In the genomic region with DNA sequence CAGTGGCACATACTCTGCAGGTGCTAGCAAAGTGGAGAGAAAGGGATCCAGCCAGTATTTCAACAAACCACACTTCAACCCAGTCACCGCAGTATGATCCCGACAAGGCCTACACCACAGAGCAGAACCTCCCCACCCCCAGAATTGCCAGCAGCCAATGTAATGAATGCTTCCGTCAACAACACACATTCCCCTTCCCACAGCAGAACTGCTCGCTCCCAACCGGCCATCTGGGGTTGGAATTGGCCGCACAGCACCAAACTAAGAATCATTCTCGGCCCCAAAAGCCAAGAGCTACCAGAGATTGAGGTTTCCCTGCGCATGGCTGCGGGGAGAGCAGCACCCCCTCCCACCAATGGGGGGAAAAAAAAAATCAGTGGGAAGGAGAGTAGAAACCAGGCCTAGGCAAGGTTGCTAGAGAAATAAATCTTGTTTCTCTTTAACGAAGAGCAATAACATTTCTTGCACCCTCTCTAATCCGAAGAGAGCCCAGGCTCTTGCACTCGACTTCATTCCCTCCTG, we compare ENCODE assay signal across 1 cellular context.
TF ChIP-seq lines count a peak whose summit lies in the region.

No MANE protein-coding gene starts in this region.

TF ChIP-seq in HEK293, 187 proteins besides CTCF, POLR2A, EP300 and RAD21 (continued from another document):
- TF ChIP-seq, protein P1, sequence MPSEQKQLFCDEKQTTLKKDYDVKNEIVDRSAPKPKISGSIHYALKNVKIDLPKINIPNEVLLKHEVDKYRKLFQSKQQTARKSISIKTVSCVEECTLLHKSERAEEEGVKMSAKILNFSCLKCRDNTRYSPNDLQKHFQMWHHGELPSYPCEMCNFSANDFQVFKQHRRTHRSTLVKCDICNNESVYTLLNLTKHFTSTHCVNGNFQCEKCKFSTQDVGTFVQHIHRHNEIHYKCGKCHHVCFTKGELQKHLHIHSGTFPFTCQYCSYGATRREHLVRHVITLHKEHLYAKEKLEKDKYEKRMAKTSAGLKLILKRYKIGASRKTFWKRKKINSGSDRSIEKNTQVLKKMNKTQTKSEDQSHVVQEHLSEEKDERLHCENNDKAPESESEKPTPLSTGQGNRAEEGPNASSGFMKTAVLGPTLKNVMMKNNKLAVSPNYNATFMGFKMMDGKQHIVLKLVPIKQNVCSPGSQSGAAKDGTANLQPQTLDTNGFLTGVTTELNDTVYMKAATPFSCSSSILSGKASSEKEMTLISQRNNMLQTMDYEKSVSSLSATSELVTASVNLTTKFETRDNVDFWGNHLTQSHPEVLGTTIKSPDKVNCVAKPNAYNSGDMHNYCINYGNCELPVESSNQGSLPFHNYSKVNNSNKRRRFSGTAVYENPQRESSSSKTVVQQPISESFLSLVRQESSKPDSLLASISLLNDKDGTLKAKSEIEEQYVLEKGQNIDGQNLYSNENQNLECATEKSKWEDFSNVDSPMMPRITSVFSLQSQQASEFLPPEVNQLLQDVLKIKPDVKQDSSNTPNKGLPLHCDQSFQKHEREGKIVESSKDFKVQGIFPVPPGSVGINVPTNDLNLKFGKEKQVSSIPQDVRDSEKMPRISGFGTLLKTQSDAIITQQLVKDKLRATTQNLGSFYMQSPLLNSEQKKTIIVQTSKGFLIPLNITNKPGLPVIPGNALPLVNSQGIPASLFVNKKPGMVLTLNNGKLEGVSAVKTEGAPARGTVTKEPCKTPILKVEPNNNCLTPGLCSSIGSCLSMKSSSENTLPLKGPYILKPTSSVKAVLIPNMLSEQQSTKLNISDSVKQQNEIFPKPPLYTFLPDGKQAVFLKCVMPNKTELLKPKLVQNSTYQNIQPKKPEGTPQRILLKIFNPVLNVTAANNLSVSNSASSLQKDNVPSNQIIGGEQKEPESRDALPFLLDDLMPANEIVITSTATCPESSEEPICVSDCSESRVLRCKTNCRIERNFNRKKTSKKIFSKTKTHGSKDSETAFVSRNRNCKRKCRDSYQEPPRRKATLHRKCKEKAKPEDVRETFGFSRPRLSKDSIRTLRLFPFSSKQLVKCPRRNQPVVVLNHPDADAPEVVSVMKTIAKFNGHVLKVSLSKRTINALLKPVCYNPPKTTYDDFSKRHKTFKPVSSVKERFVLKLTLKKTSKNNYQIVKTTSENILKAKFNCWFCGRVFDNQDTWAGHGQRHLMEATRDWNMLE (tag by site-specific recombination; conservative IDR thresholded peaks at IDR 0.05; ENCODE audit: low read depth): no peak
- TF ChIP-seq ZNF274 (IDR thresholded peaks at IDR 0.05; ENCODE audit: low read length) (no peak), ZNF274 (tag by site-specific recombination; IDR thresholded peaks at IDR 0.05; ENCODE audit: borderline replicate concordance) (no peak), ZNF214 (tag by site-specific recombination; IDR thresholded peaks at IDR 0.05; ENCODE audit: borderline replicate concordance) (no peak), EGR2 (tag by site-specific recombination; IDR thresholded peaks at IDR 0.05; ENCODE audit: low read depth) (peak; percentile 60), ZFP37 (tag by site-specific recombination; IDR thresholded peaks at IDR 0.05) (0 out of 2 replicates have a peak, but pooled peaks have one; percentile 25), MYNN (tag by site-specific recombination; IDR thresholded peaks at IDR 0.05; ENCODE audit: borderline replicate concordance) (no peak), HOXC10 (CRISPR knock-in tag; IDR thresholded peaks at IDR 0.05) (no peak), ZNF341 (tag by site-specific recombination; IDR thresholded peaks at IDR 0.05; ENCODE audit: low read depth) (peak; percentile 44), ZNF184 (tag by site-specific recombination; IDR thresholded peaks at IDR 0.05) (no peak), ZNF660 (tag by site-specific recombination; IDR thresholded peaks at IDR 0.05) (peak; percentile 56), SP2 (tag by site-specific recombination; IDR thresholded peaks at IDR 0.05) (peak; percentile 68), ZXDB (tag by site-specific recombination; IDR thresholded peaks at IDR 0.05) (peak; percentile 46; the same call in 1 of the 2 replicates)
- TF ChIP-seq, protein P2, sequence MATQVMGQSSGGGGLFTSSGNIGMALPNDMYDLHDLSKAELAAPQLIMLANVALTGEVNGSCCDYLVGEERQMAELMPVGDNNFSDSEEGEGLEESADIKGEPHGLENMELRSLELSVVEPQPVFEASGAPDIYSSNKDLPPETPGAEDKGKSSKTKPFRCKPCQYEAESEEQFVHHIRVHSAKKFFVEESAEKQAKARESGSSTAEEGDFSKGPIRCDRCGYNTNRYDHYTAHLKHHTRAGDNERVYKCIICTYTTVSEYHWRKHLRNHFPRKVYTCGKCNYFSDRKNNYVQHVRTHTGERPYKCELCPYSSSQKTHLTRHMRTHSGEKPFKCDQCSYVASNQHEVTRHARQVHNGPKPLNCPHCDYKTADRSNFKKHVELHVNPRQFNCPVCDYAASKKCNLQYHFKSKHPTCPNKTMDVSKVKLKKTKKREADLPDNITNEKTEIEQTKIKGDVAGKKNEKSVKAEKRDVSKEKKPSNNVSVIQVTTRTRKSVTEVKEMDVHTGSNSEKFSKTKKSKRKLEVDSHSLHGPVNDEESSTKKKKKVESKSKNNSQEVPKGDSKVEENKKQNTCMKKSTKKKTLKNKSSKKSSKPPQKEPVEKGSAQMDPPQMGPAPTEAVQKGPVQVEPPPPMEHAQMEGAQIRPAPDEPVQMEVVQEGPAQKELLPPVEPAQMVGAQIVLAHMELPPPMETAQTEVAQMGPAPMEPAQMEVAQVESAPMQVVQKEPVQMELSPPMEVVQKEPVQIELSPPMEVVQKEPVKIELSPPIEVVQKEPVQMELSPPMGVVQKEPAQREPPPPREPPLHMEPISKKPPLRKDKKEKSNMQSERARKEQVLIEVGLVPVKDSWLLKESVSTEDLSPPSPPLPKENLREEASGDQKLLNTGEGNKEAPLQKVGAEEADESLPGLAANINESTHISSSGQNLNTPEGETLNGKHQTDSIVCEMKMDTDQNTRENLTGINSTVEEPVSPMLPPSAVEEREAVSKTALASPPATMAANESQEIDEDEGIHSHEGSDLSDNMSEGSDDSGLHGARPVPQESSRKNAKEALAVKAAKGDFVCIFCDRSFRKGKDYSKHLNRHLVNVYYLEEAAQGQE (tag by site-specific recombination; IDR thresholded peaks at IDR 0.05): no peak
- TF ChIP-seq, protein P3, sequence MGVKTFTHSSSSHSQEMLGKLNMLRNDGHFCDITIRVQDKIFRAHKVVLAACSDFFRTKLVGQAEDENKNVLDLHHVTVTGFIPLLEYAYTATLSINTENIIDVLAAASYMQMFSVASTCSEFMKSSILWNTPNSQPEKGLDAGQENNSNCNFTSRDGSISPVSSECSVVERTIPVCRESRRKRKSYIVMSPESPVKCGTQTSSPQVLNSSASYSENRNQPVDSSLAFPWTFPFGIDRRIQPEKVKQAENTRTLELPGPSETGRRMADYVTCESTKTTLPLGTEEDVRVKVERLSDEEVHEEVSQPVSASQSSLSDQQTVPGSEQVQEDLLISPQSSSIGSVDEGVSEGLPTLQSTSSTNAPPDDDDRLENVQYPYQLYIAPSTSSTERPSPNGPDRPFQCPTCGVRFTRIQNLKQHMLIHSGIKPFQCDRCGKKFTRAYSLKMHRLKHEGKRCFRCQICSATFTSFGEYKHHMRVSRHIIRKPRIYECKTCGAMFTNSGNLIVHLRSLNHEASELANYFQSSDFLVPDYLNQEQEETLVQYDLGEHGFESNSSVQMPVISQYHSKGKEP (tag by site-specific recombination; IDR thresholded peaks at IDR 0.05): no peak
- TF ChIP-seq, protein P4, sequence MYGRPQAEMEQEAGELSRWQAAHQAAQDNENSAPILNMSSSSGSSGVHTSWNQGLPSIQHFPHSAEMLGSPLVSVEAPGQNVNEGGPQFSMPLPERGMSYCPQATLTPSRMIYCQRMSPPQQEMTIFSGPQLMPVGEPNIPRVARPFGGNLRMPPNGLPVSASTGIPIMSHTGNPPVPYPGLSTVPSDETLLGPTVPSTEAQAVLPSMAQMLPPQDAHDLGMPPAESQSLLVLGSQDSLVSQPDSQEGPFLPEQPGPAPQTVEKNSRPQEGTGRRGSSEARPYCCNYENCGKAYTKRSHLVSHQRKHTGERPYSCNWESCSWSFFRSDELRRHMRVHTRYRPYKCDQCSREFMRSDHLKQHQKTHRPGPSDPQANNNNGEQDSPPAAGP (tag by site-specific recombination; IDR thresholded peaks at IDR 0.05): no peak
- TF ChIP-seq, protein P5, sequence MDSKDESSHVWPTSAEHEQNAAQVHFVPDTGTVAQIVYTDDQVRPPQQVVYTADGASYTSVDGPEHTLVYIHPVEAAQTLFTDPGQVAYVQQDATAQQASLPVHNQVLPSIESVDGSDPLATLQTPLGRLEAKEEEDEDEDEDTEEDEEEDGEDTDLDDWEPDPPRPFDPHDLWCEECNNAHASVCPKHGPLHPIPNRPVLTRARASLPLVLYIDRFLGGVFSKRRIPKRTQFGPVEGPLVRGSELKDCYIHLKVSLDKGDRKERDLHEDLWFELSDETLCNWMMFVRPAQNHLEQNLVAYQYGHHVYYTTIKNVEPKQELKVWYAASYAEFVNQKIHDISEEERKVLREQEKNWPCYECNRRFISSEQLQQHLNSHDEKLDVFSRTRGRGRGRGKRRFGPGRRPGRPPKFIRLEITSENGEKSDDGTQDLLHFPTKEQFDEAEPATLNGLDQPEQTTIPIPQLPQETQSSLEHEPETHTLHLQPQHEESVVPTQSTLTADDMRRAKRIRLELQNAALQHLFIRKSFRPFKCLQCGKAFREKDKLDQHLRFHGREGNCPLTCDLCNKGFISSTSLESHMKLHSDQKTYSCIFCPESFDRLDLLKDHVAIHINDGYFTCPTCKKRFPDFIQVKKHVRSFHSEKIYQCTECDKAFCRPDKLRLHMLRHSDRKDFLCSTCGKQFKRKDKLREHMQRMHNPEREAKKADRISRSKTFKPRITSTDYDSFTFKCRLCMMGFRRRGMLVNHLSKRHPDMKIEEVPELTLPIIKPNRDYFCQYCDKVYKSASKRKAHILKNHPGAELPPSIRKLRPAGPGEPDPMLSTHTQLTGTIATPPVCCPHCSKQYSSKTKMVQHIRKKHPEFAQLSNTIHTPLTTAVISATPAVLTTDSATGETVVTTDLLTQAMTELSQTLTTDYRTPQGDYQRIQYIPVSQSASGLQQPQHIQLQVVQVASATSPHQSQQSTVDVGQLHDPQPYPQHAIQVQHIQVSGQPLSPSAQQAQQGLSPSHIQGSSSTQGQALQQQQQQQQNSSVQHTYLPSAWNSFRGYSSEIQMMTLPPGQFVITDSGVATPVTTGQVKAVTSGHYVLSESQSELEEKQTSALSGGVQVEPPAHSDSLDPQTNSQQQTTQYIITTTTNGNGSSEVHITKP (tag by site-specific recombination; IDR thresholded peaks at IDR 0.05): peak; percentile 95
- TF ChIP-seq, protein P6, sequence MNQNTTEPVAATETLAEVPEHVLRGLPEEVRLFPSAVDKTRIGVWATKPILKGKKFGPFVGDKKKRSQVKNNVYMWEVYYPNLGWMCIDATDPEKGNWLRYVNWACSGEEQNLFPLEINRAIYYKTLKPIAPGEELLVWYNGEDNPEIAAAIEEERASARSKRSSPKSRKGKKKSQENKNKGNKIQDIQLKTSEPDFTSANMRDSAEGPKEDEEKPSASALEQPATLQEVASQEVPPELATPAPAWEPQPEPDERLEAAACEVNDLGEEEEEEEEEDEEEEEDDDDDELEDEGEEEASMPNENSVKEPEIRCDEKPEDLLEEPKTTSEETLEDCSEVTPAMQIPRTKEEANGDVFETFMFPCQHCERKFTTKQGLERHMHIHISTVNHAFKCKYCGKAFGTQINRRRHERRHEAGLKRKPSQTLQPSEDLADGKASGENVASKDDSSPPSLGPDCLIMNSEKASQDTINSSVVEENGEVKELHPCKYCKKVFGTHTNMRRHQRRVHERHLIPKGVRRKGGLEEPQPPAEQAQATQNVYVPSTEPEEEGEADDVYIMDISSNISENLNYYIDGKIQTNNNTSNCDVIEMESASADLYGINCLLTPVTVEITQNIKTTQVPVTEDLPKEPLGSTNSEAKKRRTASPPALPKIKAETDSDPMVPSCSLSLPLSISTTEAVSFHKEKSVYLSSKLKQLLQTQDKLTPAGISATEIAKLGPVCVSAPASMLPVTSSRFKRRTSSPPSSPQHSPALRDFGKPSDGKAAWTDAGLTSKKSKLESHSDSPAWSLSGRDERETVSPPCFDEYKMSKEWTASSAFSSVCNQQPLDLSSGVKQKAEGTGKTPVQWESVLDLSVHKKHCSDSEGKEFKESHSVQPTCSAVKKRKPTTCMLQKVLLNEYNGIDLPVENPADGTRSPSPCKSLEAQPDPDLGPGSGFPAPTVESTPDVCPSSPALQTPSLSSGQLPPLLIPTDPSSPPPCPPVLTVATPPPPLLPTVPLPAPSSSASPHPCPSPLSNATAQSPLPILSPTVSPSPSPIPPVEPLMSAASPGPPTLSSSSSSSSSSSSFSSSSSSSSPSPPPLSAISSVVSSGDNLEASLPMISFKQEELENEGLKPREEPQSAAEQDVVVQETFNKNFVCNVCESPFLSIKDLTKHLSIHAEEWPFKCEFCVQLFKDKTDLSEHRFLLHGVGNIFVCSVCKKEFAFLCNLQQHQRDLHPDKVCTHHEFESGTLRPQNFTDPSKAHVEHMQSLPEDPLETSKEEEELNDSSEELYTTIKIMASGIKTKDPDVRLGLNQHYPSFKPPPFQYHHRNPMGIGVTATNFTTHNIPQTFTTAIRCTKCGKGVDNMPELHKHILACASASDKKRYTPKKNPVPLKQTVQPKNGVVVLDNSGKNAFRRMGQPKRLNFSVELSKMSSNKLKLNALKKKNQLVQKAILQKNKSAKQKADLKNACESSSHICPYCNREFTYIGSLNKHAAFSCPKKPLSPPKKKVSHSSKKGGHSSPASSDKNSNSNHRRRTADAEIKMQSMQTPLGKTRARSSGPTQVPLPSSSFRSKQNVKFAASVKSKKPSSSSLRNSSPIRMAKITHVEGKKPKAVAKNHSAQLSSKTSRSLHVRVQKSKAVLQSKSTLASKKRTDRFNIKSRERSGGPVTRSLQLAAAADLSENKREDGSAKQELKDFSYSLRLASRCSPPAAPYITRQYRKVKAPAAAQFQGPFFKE (tag by site-specific recombination; IDR thresholded peaks at IDR 0.05; ENCODE audit: borderline replicate concordance): no peak
- TF ChIP-seq, protein P7, sequence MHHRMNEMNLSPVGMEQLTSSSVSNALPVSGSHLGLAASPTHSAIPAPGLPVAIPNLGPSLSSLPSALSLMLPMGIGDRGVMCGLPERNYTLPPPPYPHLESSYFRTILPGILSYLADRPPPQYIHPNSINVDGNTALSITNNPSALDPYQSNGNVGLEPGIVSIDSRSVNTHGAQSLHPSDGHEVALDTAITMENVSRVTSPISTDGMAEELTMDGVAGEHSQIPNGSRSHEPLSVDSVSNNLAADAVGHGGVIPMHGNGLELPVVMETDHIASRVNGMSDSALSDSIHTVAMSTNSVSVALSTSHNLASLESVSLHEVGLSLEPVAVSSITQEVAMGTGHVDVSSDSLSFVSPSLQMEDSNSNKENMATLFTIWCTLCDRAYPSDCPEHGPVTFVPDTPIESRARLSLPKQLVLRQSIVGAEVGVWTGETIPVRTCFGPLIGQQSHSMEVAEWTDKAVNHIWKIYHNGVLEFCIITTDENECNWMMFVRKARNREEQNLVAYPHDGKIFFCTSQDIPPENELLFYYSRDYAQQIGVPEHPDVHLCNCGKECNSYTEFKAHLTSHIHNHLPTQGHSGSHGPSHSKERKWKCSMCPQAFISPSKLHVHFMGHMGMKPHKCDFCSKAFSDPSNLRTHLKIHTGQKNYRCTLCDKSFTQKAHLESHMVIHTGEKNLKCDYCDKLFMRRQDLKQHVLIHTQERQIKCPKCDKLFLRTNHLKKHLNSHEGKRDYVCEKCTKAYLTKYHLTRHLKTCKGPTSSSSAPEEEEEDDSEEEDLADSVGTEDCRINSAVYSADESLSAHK (tag by site-specific recombination; IDR thresholded peaks at IDR 0.05): no peak
TF ChIP-seq in HEK293: peak in this region for 25.
